11 cellular contexts compared by ENCODE assay signal in the genomic region with DNA sequence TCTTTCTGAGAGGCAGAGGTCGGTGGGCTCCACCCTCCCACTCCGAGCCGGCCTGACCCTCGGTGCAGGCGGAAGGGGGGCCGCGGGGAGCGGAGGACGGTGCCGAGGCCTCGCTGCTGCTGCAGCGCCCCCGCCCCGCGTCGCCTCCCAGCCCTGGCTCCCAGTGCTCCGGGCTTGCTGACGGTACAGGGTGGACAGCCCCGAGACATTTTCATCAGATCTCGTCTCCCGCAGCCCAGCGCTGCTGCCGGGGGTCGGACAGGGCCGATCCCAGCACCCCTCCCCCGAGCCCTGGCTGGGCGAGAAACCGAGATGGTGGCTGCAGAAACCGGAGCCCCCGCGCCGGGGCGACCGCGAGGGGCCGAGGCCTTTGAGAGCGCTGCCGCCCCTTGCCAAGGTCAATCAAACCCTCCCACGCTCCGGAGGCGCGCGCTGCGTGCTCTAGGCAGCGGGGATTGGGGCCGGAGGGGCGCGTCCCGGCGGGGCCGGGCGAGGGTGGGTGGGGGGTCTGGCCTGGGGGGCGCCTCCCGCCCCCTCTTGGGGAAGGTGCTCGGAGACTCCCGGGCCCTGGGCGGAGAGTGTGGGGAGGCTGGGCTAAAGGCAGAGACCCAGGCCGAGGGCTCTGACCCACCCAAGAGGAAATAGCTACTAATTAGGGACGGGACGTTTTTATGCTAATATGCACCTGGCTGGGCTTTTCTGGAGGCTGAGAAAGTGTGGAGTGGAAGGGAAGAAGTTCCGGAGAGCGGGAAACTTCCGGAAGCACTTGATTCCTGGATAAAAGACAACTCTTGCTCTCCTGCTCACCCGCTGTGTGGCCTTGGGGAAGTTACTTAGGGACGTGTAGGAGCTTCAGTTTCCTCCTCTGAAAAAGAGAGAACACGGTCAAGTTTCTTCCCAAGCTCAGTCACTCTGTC. TPM values are rescaled to one million over a fixed set of nuclear protein-coding genes. Genes with fewer than 3 reads are reported as not detected.
DNase-seq lines count a peak whose midpoint lies in the region; ATAC-seq, FAIRE-seq and TF ChIP-seq lines count a peak whose summit lies in the region.
"Had no signal": no experiment of that assay in that cellular context is flagged by ENCODE, and none has a peak within 500 bp of the region (broad histone marks: within the 10 kb centered on the region; RNA-seq: fewer than 3 reads in every experiment).

No MANE protein-coding gene starts in this region.

- H3K36me3 ChIP-seq in thymus (ENCODE audit: control insufficient read depth, insufficient read depth) = no peaks in the 10 kb centered on the region

- 3% methylated on average over 66 of the region's 66 CpGs for WGBS in thymus

- FAIRE-seq in GM12891 (lab: Jason Lieb, UNC) (no peak), GM19239 (lab: Jason Lieb, UNC) (no peak)

- H3K4me1 Mint-ChIP-seq in dendritic cell treated with granulocyte-macrophage colony-stimulating factor and Interleukin-4, amounts not matched to agents 40 ng/mL and 50 ng/mL, for 4 days (ENCODE audit: low read depth) = peaks cover 60% of the 10 kb centered on the region
- H3K4me1 Mint-ChIP-seq in memory B cell = peaks cover 11% of the 10 kb centered on the region

- no peaks in the 10 kb centered on the region for H3K9me3 Mint-ChIP-seq in dendritic cell treated with granulocyte-macrophage colony-stimulating factor and Interleukin-4, amounts not matched to agents 40 ng/mL and 50 ng/mL, for 4 days
- H3K9me3 Mint-ChIP-seq in memory B cell = no peaks in the 10 kb centered on the region
- H3K9me3 Mint-ChIP-seq: stimulated activated naive CD8-positive, alpha-beta T cell treated with anti-CD3 and anti-CD28 coated beads, Interleukin-15, Interleukin-2, amounts not matched to agents 100 ng/mL and 50 ng/mL, for 24 hours had no signal

- H3K4me3 Mint-ChIP-seq in dendritic cell treated with granulocyte-macrophage colony-stimulating factor and Interleukin-4, amounts not matched to agents 40 ng/mL and 50 ng/mL, for 4 days = peak overlapping the region; percentile 37
- peak overlapping the region; percentile 69 for H3K4me3 Mint-ChIP-seq in memory B cell
- H3K4me3 Mint-ChIP-seq: stimulated activated naive CD8-positive, alpha-beta T cell treated with anti-CD3 and anti-CD28 coated beads, Interleukin-15, Interleukin-2, amounts not matched to agents 100 ng/mL and 50 ng/mL, for 24 hours had no signal

- peak overlapping the region; percentile 7 for H3K4me3 ChIP-seq in thymus (ENCODE audit: low read length)

- no peak for TF ChIP-seq POLR2A in GM12891 (IDR thresholded peaks at IDR 0.05; ENCODE audit: low read depth, low read length)

- no peak for ATAC-seq in memory B cell (ENCODE audit: low read depth)

- H3K27ac ChIP-seq in thymus (ENCODE audit: low read depth) = peak overlapping the region; percentile 18

- peak; percentile 34 for DNase-seq in NCI-H748 (lab: John Stamatoyannopoulos, UW; ENCODE audit: unreplicated experiment)
- DNase-seq in NCI-H748 treated with DMSO at 0.1 percent for 48 hours (lab: John Stamatoyannopoulos, UW) = no peak
- no peak for DNase-seq in memory B cell (ENCODE audit: low spot score in 2 of 2)
- no peak for DNase-seq in GM12891 (ENCODE audit: insufficient read length, low spot score)
- no peak for DNase-seq in GM19239 (ENCODE audit: insufficient read length, low spot score)
- no peak for DNase-seq in stimulated activated naive CD4-positive, alpha-beta T cell (lab: John Stamatoyannopoulos, UW)
- DNase-seq: HCEC 1CT, SHP77 treated with DMSO at 0.1 percent for 48 hours had no signal

- H3K27me3 Mint-ChIP-seq in dendritic cell treated with granulocyte-macrophage colony-stimulating factor and Interleukin-4, amounts not matched to agents 40 ng/mL and 50 ng/mL, for 4 days = peaks cover 57% of the 10 kb centered on the region
- peaks cover 32% of the 10 kb centered on the region for H3K27me3 Mint-ChIP-seq in memory B cell

- no peaks in the 10 kb centered on the region for H3K36me3 Mint-ChIP-seq in dendritic cell treated with granulocyte-macrophage colony-stimulating factor and Interleukin-4, amounts not matched to agents 40 ng/mL and 50 ng/mL, for 4 days (ENCODE audit: low read depth)
- H3K36me3 Mint-ChIP-seq in memory B cell = peaks cover 3% of the 10 kb centered on the region

- intact Hi-C loops in dendritic cell treated with granulocyte-macrophage colony-stimulating factor and Interleukin-4, amounts not matched to agents 40 ng/mL and 50 ng/mL, for 4 days (cut with micrococcal nuclease) = no loop called here

- peak overlapping the region; percentile 15 for H3K27ac Mint-ChIP-seq in dendritic cell treated with granulocyte-macrophage colony-stimulating factor and Interleukin-4, amounts not matched to agents 40 ng/mL and 50 ng/mL, for 4 days
- H3K27ac Mint-ChIP-seq in memory B cell = no peak overlapping the region
- H3K27ac Mint-ChIP-seq: stimulated activated naive CD8-positive, alpha-beta T cell treated with anti-CD3 and anti-CD28 coated beads, Interleukin-15, Interleukin-2, amounts not matched to agents 100 ng/mL and 50 ng/mL, for 24 hours had no signal

- H3K9me3 ChIP-seq in thymus (ENCODE audit: control insufficient read depth) = no peaks in the 10 kb centered on the region

- H3K4me1 ChIP-seq in thymus (ENCODE audit: control insufficient read depth, insufficient read depth, low read length) = peaks cover 2% of the 10 kb centered on the region

- H3K27me3 ChIP-seq in thymus (ENCODE audit: control insufficient read depth, insufficient read depth) = peaks cover 41% of the 10 kb centered on the region

TF ChIP-seq in GM12891, 5 proteins besides CTCF, POLR2A, EP300 and RAD21:
- TF ChIP-seq PAX5 (IDR thresholded peaks at IDR 0.05; ENCODE audit: insufficient read depth, low read length, severe bottlenecking) = no peak
- no peak for TF ChIP-seq POU2F2 (IDR thresholded peaks at IDR 0.05; ENCODE audit: low read depth, low read length)
- TF ChIP-seq TAF1 (IDR thresholded peaks at IDR 0.05; ENCODE audit: low read depth, low read length) = no peak
- no peak for TF ChIP-seq SPI1 (IDR thresholded peaks at IDR 0.05; ENCODE audit: low read depth, low read length)
- TF ChIP-seq POLR2AphosphoS5 (IDR thresholded peaks at IDR 0.05; ENCODE audit: low read depth, low read length) = no peak

RNA-seq across cellular contexts. Expression of gene EPHB3, which starts 42.7 kb away (rescaled TPM):
- 1.1 TPM for polyA plus RNA-seq in thymus
- not detected for polyA plus RNA-seq in GM12891 (2012; ENCODE audit: low read depth, missing spikeins)
